ENCODE assay signal across 8 cellular contexts in the genomic region with DNA sequence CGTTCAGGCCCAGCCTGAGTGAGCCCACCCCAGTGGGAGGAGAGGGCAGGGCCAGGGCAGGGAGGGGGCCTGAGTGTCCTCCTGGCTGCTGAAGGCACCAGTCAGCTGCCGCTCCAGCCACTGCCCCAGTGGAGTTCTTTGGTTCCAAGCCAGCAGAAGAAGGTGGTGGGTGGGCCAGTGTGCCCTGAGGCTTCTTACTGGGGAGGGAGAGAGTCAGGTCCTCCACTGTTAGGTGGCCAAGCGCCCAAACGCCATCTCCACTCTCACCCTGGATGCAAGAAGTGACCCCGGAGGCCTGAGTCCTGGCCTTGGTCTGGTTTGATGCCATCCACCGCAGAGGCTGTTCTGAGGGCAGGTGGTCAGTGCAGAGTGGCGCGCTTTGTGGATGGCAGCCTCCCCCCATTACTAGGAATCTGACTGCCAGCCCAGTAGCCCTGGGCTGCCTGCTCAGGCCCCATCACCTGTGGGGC. TPM values are rescaled to one million over a fixed set of nuclear protein-coding genes. Genes with fewer than 3 reads are reported as not detected.
DNase-seq lines count a peak whose midpoint lies in the region; ATAC-seq, FAIRE-seq and TF ChIP-seq lines count a peak whose summit lies in the region.

No MANE protein-coding gene starts in this region.

- H3K4me3 ChIP-seq in HepG2 (replicated peaks in 1 of 3; ENCODE audit: insufficient read depth in 1 of 3, low read depth in 2 of 3, low read length in 3 of 3), result peak overlapping the region; percentile 13 to 89 (median 68); a peak in 4 of 6 replicates
- peak overlapping the region; percentile 40 for H3K4me3 ChIP-seq in suprapubic skin

- peak; percentile 65 for DNase-seq in activated CD4-positive, alpha-beta T cell treated with anti-CD3 and anti-CD28 coated beads, Interleukin-2, amount 10 ng/mL, durations not matched to agents 24 days and 14 days
- no peak for DNase-seq in activated CD4-positive, alpha-beta T cell treated with anti-CD3 and anti-CD28 coated beads, Interleukin-2, amount 50 U/mL, for 4 hours
- DNase-seq in activated T-helper 1 cell treated with anti-CD3 and anti-CD28 coated beads, Interleukin-12 subunit alpha, Interleukin-12 subunit beta, Interleukin-2, Interleukin-4 antibody, amounts not matched to agents 30 ng/mL and 10 ng/mL and 1 ng/mL, durations not matched to agents 14 hours and 24 hours and 36 hours (ENCODE audit: low spot score), result no peak
- no peak for DNase-seq in HepG2 (ENCODE audit: low spot score)
- no peak for DNase-seq in suprapubic skin (ENCODE audit: low spot score in 2 of 2)
- no peak for DNase-seq in NCI-H510A treated with DMSO at 0.1 percent for 48 hours (lab: John Stamatoyannopoulos, UW)
- DNase-seq in NCI-H1048 (lab: John Stamatoyannopoulos, UW), result no peak
- DNase-seq in AG08395 (ENCODE audit: low spot score), result no peak

- no peaks in the 10 kb centered on the region for H3K27me3 Mint-ChIP-seq in activated CD4-positive, alpha-beta T cell treated with anti-CD3 and anti-CD28 coated beads, Interleukin-2, amount 10 ng/mL, durations not matched to agents 24 days and 14 days
- H3K27me3 Mint-ChIP-seq in activated T-helper 1 cell treated with anti-CD3 and anti-CD28 coated beads, Interleukin-12 subunit alpha, Interleukin-12 subunit beta, Interleukin-2, Interleukin-4 antibody, amounts not matched to agents 30 ng/mL and 10 ng/mL and 1 ng/mL, durations not matched to agents 14 hours and 24 hours and 36 hours (ENCODE audit: insufficient read depth), result no peaks in the 10 kb centered on the region

- H3K36me3 ChIP-seq in HepG2 (replicated peaks in 1 of 2; ENCODE audit: control insufficient read depth in 1 of 2, insufficient read depth in 2 of 2, low read length in 2 of 2) (no peaks in the 10 kb centered on the region), suprapubic skin (peaks cover 25% of the 10 kb centered on the region)

- H3K36me3 Mint-ChIP-seq in activated CD4-positive, alpha-beta T cell treated with anti-CD3 and anti-CD28 coated beads, Interleukin-2, amount 10 ng/mL, durations not matched to agents 24 days and 14 days (ENCODE audit: low read depth), result peaks cover 33% of the 10 kb centered on the region
- H3K36me3 Mint-ChIP-seq in activated T-helper 1 cell treated with anti-CD3 and anti-CD28 coated beads, Interleukin-12 subunit alpha, Interleukin-12 subunit beta, Interleukin-2, Interleukin-4 antibody, amounts not matched to agents 30 ng/mL and 10 ng/mL and 1 ng/mL, durations not matched to agents 14 hours and 24 hours and 36 hours (ENCODE audit: low read depth), result peaks cover 28% of the 10 kb centered on the region

- H3K27me3 ChIP-seq in HepG2 (ENCODE audit: control insufficient read depth in 1 of 2, insufficient read depth in 2 of 2, low read length in 2 of 2), result no peaks in the 10 kb centered on the region; a peak in 1 of 5 replicates
- H3K27me3 ChIP-seq in suprapubic skin, result no peaks in the 10 kb centered on the region

- TF ChIP-seq CTCF in HepG2 (CRISPR knock-in tag; IDR thresholded peaks at IDR 0.05) (no peak), suprapubic skin (IDR thresholded peaks at IDR 0.05) (no peak)

- TF ChIP-seq POLR2A in HepG2 (IDR thresholded peaks at IDR 0.05; ENCODE audit: insufficient read depth in 1 of 2, low read depth in 2 of 2, low read length in 2 of 2) (0 out of 4 replicates have a peak, but pooled peaks of 1 of the 2 experiments have one; percentile 30), suprapubic skin (IDR thresholded peaks at IDR 0.05) (no peak)

- peak; percentile 7 for ATAC-seq in HepG2

- peaks cover 52% of the 10 kb centered on the region for H3K4me1 Mint-ChIP-seq in activated CD4-positive, alpha-beta T cell treated with anti-CD3 and anti-CD28 coated beads, Interleukin-2, amount 10 ng/mL, durations not matched to agents 24 days and 14 days
- H3K4me1 Mint-ChIP-seq in activated T-helper 1 cell treated with anti-CD3 and anti-CD28 coated beads, Interleukin-12 subunit alpha, Interleukin-12 subunit beta, Interleukin-2, Interleukin-4 antibody, amounts not matched to agents 30 ng/mL and 10 ng/mL and 1 ng/mL, durations not matched to agents 14 hours and 24 hours and 36 hours (ENCODE audit: low read depth), result peaks cover 57% of the 10 kb centered on the region

- H3K9me3 ChIP-seq in HepG2 (ENCODE audit: low read length) (no peaks in the 10 kb centered on the region), suprapubic skin (no peaks in the 10 kb centered on the region)

- peak overlapping the region; percentile 99 for H3K4me3 Mint-ChIP-seq in activated CD4-positive, alpha-beta T cell treated with anti-CD3 and anti-CD28 coated beads, Interleukin-2, amount 10 ng/mL, durations not matched to agents 24 days and 14 days
- H3K4me3 Mint-ChIP-seq in activated T-helper 1 cell treated with anti-CD3 and anti-CD28 coated beads, Interleukin-12 subunit alpha, Interleukin-12 subunit beta, Interleukin-2, Interleukin-4 antibody, amounts not matched to agents 30 ng/mL and 10 ng/mL and 1 ng/mL, durations not matched to agents 14 hours and 24 hours and 36 hours, result peak overlapping the region; percentile 100

- H3K27ac ChIP-seq in HepG2 (ENCODE audit: extremely low read length, insufficient read depth, low read length) (peak overlapping the region; percentile 43), suprapubic skin (peak overlapping the region; percentile 97)

- H3K79me2 ChIP-seq in HepG2 (ENCODE audit: insufficient read depth, low read length), result peaks cover 6% of the 10 kb centered on the region

- peak overlapping the region; percentile 99 for H3K4me2 ChIP-seq in HepG2 (ENCODE audit: low read depth, low read length)

- peaks cover 50% of the 10 kb centered on the region for H3K4me1 ChIP-seq in HepG2 (ENCODE audit: insufficient read depth, low read length)
- peaks cover 48% of the 10 kb centered on the region for H3K4me1 ChIP-seq in suprapubic skin

- CTCF ChIA-PET in HepG2 (lab: Yijun Ruan, JAX; ENCODE audit: low intra/inter-chr PET ratio, low total read pairs), result no interaction called here

- peak overlapping the region; percentile 89 for H3K27ac Mint-ChIP-seq in activated CD4-positive, alpha-beta T cell treated with anti-CD3 and anti-CD28 coated beads, Interleukin-2, amount 10 ng/mL, durations not matched to agents 24 days and 14 days
- no peak overlapping the region for H3K27ac Mint-ChIP-seq in activated T-helper 1 cell treated with anti-CD3 and anti-CD28 coated beads, Interleukin-12 subunit alpha, Interleukin-12 subunit beta, Interleukin-2, Interleukin-4 antibody, amounts not matched to agents 30 ng/mL and 10 ng/mL and 1 ng/mL, durations not matched to agents 14 hours and 24 hours and 36 hours

- H2AFZ ChIP-seq in HepG2 (ENCODE audit: low read length), result no peak overlapping the region

- no TSS peak for BruUV-seq in HepG2 (replicated peaks; lab: Mats Ljungman, UMichigan)

- POLR2A ChIA-PET in HepG2 (lab: Yijun Ruan, JAX), result interaction anchor here (0.7 to 3.5 kb wide), 17 partner anchors 8 to 269 kb away, joined by 3 to 31 read pairs (median 6); a partner anchor contains a TSS

- 33% methylated on average over 2 of the region's 8 CpGs for WGBS in HepG2 (ENCODE audit: low lambda C conversion rate)
- WGBS in suprapubic skin, result no CpG with 5 or more reads among the region's 8 CpGs

- H3K9me3 Mint-ChIP-seq in activated CD4-positive, alpha-beta T cell treated with anti-CD3 and anti-CD28 coated beads, Interleukin-2, amount 10 ng/mL, durations not matched to agents 24 days and 14 days, result no peaks in the 10 kb centered on the region
- no peaks in the 10 kb centered on the region for H3K9me3 Mint-ChIP-seq in activated T-helper 1 cell treated with anti-CD3 and anti-CD28 coated beads, Interleukin-12 subunit alpha, Interleukin-12 subunit beta, Interleukin-2, Interleukin-4 antibody, amounts not matched to agents 30 ng/mL and 10 ng/mL and 1 ng/mL, durations not matched to agents 14 hours and 24 hours and 36 hours

- H4K20me1 ChIP-seq in HepG2 (ENCODE audit: insufficient read depth, low read length), result no peaks in the 10 kb centered on the region

- FAIRE-seq in HepG2 (lab: Jason Lieb, UNC), result no peak

- intact Hi-C loops in activated CD4-positive, alpha-beta T cell treated with anti-CD3 and anti-CD28 coated beads, Interleukin-2, amount 10 ng/mL, durations not matched to agents 24 days and 14 days (cut with micrococcal nuclease), result loop anchor here (1.0 to 2.0 kb wide), 2 partner anchors 10 to 44 kb away; no protein-coding TSS in a partner anchor
- intact Hi-C loops in activated T-helper 1 cell treated with anti-CD3 and anti-CD28 coated beads, Interleukin-12 subunit alpha, Interleukin-12 subunit beta, Interleukin-2, Interleukin-4 antibody, amounts not matched to agents 30 ng/mL and 10 ng/mL and 1 ng/mL, durations not matched to agents 14 hours and 24 hours and 36 hours (cut with micrococcal nuclease), result loop anchor here (1.0 to 2.0 kb wide), 3 partner anchors 9 to 116 kb away; a partner anchor contains a TSS
- intact Hi-C loops in HepG2 (cut with micrococcal nuclease; ENCODE audit: unreplicated experiment), result loop anchor here (2.0 kb wide), 2 partner anchors 42 to 116 kb away; a partner anchor contains a TSS

- in situ Hi-C loops in HepG2 (cut with HindIII; ENCODE audit: extremely low pct_ligation_motif_present, low pct_unique_long_range_greater_than_20kb), result no loop called here

- TF ChIP-seq EP300 in HepG2 (IDR thresholded peaks at IDR 0.05; ENCODE audit: low read depth in 2 of 2, low read length in 2 of 2), result no peak
- TF ChIP-seq EP300 in HepG2 (CRISPR knock-in tag; IDR thresholded peaks at IDR 0.05; ENCODE audit: borderline replicate concordance), result no peak
- TF ChIP-seq EP300 in suprapubic skin (IDR thresholded peaks at IDR 0.05), result no peak

- TF ChIP-seq RAD21 in HepG2 (CRISPR knock-in tag; IDR thresholded peaks at IDR 0.05), result no peak

- H3K9ac ChIP-seq in HepG2 (ENCODE audit: insufficient read depth, low read depth, low read length), result peak overlapping the region; percentile 47

RNA-seq across cellular contexts. Expression of a gene that starts 2.2 kb away (rescaled TPM):
- 238 and 264 TPM in 2 replicates for total RNA-seq in activated CD4-positive, alpha-beta T cell treated with anti-CD3 and anti-CD28 coated beads, Interleukin-2, amount 10 ng/mL, durations not matched to agents 24 days and 14 days
- total RNA-seq in activated T-helper 1 cell treated with anti-CD3 and anti-CD28 coated beads, Interleukin-12 subunit alpha, Interleukin-12 subunit beta, Interleukin-2, Interleukin-4 antibody, amounts not matched to agents 30 ng/mL and 10 ng/mL and 1 ng/mL, durations not matched to agents 14 hours and 24 hours and 36 hours, result 282 and 290 TPM in 2 replicates
- total RNA-seq in HepG2 (2016; rRNA removed; fragmentation: Illumina TruSeq; extraction: Trizol), result 38.7 and 42.8 TPM in 2 replicates
- total RNA-seq in HepG2 (2016; cell fraction: cytosol; rRNA removed; fragmentation: Illumina TruSeq; extraction: Trizol; ENCODE audit: low read depth), result 8.0 and 9.3 TPM in 2 replicates
- total RNA-seq in HepG2 (2016; cell fraction: insoluble cytoplasmic fraction; rRNA removed; fragmentation: Illumina TruSeq; extraction: Trizol), result 36.5 and 38.8 TPM in 2 replicates
- 12.8 and 13.4 TPM in 2 replicates for total RNA-seq in HepG2 (2016; cell fraction: membrane; rRNA removed; fragmentation: Illumina TruSeq; extraction: Trizol)
- 57.4 and 57.5 TPM in 2 replicates for total RNA-seq in HepG2 (2016; cell fraction: nucleus; rRNA removed; fragmentation: Illumina TruSeq; extraction: Trizol)
- 38.6 and 44.0 TPM in 2 replicates for polyA plus RNA-seq in HepG2 (2011; rRNA removed)
- polyA plus RNA-seq in HepG2 (2011; cell fraction: cytosol; rRNA removed), result 16.4 and 18.9 TPM in 2 replicates
- 134 and 171 TPM in 2 replicates for polyA plus RNA-seq in HepG2 (2011; cell fraction: nucleus; rRNA removed)
- 28.2 and 46.6 TPM in 2 replicates for polyA plus RNA-seq in HepG2 (2012)
- 1.4 and 2.0 TPM in 2 replicates for polyA plus RNA-seq in HepG2 (2016; cell fraction: cytosol; fragmentation: Illumina TruSeq; extraction: Trizol; ENCODE audit: low read depth)
- polyA plus RNA-seq in HepG2 (2016; cell fraction: insoluble cytoplasmic fraction; fragmentation: Illumina TruSeq; extraction: Trizol; ENCODE audit: low read depth), result 23.5 and 27.4 TPM in 2 replicates
- 3.4 and 3.7 TPM in 2 replicates for polyA plus RNA-seq in HepG2 (2016; cell fraction: membrane; fragmentation: Illumina TruSeq; extraction: Trizol; ENCODE audit: low read depth)
- 77.8 and 79.2 TPM in 2 replicates for polyA plus RNA-seq in HepG2 (2016; cell fraction: nucleus; fragmentation: Illumina TruSeq; extraction: Trizol; ENCODE audit: insufficient read depth, low read depth)
- 133 and 148 TPM in 2 replicates for polyA minus RNA-seq in HepG2 (2011; rRNA and poly(A)+ RNA removed; ENCODE audit: low replicate concordance)
- 36.1 and 37.6 TPM in 2 replicates for polyA minus RNA-seq in HepG2 (2011; cell fraction: cytosol; rRNA and poly(A)+ RNA removed)
- 108 and 132 TPM in 2 replicates for polyA minus RNA-seq in HepG2 (2011; cell fraction: nucleus; rRNA and poly(A)+ RNA removed)
- total RNA-seq in suprapubic skin, result 100 to 1,000 TPM in 2 of 4 donors, 10 to 100 TPM in 2; 57.8 to 197 (median 94.1) TPM

RNA-seq across cellular contexts. Expression of a gene that starts 42.6 kb away (rescaled TPM):
- total RNA-seq in activated CD4-positive, alpha-beta T cell treated with anti-CD3 and anti-CD28 coated beads, Interleukin-2, amount 10 ng/mL, durations not matched to agents 24 days and 14 days, result 4.3 and 6.2 TPM in 2 replicates
- 5.5 and 5.9 TPM in 2 replicates for total RNA-seq in activated T-helper 1 cell treated with anti-CD3 and anti-CD28 coated beads, Interleukin-12 subunit alpha, Interleukin-12 subunit beta, Interleukin-2, Interleukin-4 antibody, amounts not matched to agents 30 ng/mL and 10 ng/mL and 1 ng/mL, durations not matched to agents 14 hours and 24 hours and 36 hours
- 3.1 and 8.7 TPM in 2 replicates for total RNA-seq in HepG2 (2016; rRNA removed; fragmentation: Illumina TruSeq; extraction: Trizol)
- 3.2 and 3.4 TPM in 2 replicates for total RNA-seq in HepG2 (2016; cell fraction: cytosol; rRNA removed; fragmentation: Illumina TruSeq; extraction: Trizol; ENCODE audit: low read depth)
- 3.5 and 11.2 TPM in 2 replicates for total RNA-seq in HepG2 (2016; cell fraction: insoluble cytoplasmic fraction; rRNA removed; fragmentation: Illumina TruSeq; extraction: Trizol)
- total RNA-seq in HepG2 (2016; cell fraction: membrane; rRNA removed; fragmentation: Illumina TruSeq; extraction: Trizol), result 3.1 and 3.2 TPM in 2 replicates
- total RNA-seq in HepG2 (2016; cell fraction: nucleus; rRNA removed; fragmentation: Illumina TruSeq; extraction: Trizol), result 12.9 and 13.6 TPM in 2 replicates
- 13.2 and 21.1 TPM in 2 replicates for polyA plus RNA-seq in HepG2 (2011; rRNA removed)
- polyA plus RNA-seq in HepG2 (2011; cell fraction: cytosol; rRNA removed), result 5.5 and 7.6 TPM in 2 replicates
- 121 and 146 TPM in 2 replicates for polyA plus RNA-seq in HepG2 (2011; cell fraction: nucleus; rRNA removed)
- polyA plus RNA-seq in HepG2 (2012), result 7.0 and 18.5 TPM in 2 replicates
- polyA plus RNA-seq in HepG2 (2016; cell fraction: cytosol; fragmentation: Illumina TruSeq; extraction: Trizol; ENCODE audit: low read depth), result 0.73 and 1.0 TPM in 2 replicates
- polyA plus RNA-seq in HepG2 (2016; cell fraction: insoluble cytoplasmic fraction; fragmentation: Illumina TruSeq; extraction: Trizol; ENCODE audit: low read depth), result 2.8 and 4.4 TPM in 2 replicates
- polyA plus RNA-seq in HepG2 (2016; cell fraction: membrane; fragmentation: Illumina TruSeq; extraction: Trizol; ENCODE audit: low read depth), result 1.4 and 2.3 TPM in 2 replicates
- 29.5 and 32.2 TPM in 2 replicates for polyA plus RNA-seq in HepG2 (2016; cell fraction: nucleus; fragmentation: Illumina TruSeq; extraction: Trizol; ENCODE audit: insufficient read depth, low read depth)
- 7.7 and 20.5 TPM in 2 replicates for polyA minus RNA-seq in HepG2 (2011; rRNA and poly(A)+ RNA removed; ENCODE audit: low replicate concordance)
- polyA minus RNA-seq in HepG2 (2011; cell fraction: cytosol; rRNA and poly(A)+ RNA removed), result 5.6 and 11.8 TPM in 2 replicates
- polyA minus RNA-seq in HepG2 (2011; cell fraction: nucleus; rRNA and poly(A)+ RNA removed), result 22.4 and 23.0 TPM in 2 replicates
- total RNA-seq in suprapubic skin, result 10 to 100 TPM; 14.1 to 38.9 (median 26.5) TPM

RNA-seq across cellular contexts. Expression of a gene that starts 42.7 kb away (rescaled TPM):
- total RNA-seq in activated CD4-positive, alpha-beta T cell treated with anti-CD3 and anti-CD28 coated beads, Interleukin-2, amount 10 ng/mL, durations not matched to agents 24 days and 14 days, result 20.5 and 22.5 TPM in 2 replicates
- total RNA-seq in activated T-helper 1 cell treated with anti-CD3 and anti-CD28 coated beads, Interleukin-12 subunit alpha, Interleukin-12 subunit beta, Interleukin-2, Interleukin-4 antibody, amounts not matched to agents 30 ng/mL and 10 ng/mL and 1 ng/mL, durations not matched to agents 14 hours and 24 hours and 36 hours, result 20.1 and 22.2 TPM in 2 replicates
- total RNA-seq in HepG2 (2016; rRNA removed; fragmentation: Illumina TruSeq; extraction: Trizol) (5.5 and 12.2 TPM in 2 replicates), suprapubic skin (10 to 100 TPM; 27.0 to 79.3 (median 31.2) TPM)
- total RNA-seq in HepG2 (2016; cell fraction: cytosol; rRNA removed; fragmentation: Illumina TruSeq; extraction: Trizol; ENCODE audit: low read depth), result 4.0 and 6.2 TPM in 2 replicates
- total RNA-seq in HepG2 (2016; cell fraction: insoluble cytoplasmic fraction; rRNA removed; fragmentation: Illumina TruSeq; extraction: Trizol), result 4.5 and 13.3 TPM in 2 replicates
- 6.1 and 6.4 TPM in 2 replicates for total RNA-seq in HepG2 (2016; cell fraction: membrane; rRNA removed; fragmentation: Illumina TruSeq; extraction: Trizol)
- 18.5 and 23.9 TPM in 2 replicates for total RNA-seq in HepG2 (2016; cell fraction: nucleus; rRNA removed; fragmentation: Illumina TruSeq; extraction: Trizol)
- polyA plus RNA-seq in HepG2 (2011; rRNA removed), result 17.6 and 23.9 TPM in 2 replicates
- 13.7 and 17.1 TPM in 2 replicates for polyA plus RNA-seq in HepG2 (2011; cell fraction: cytosol; rRNA removed)
- polyA plus RNA-seq in HepG2 (2011; cell fraction: nucleus; rRNA removed), result 145 and 163 TPM in 2 replicates
- 21.6 and 30.9 TPM in 2 replicates for polyA plus RNA-seq in HepG2 (2012)
- 3.7 and 4.2 TPM in 2 replicates for polyA plus RNA-seq in HepG2 (2016; cell fraction: cytosol; fragmentation: Illumina TruSeq; extraction: Trizol; ENCODE audit: low read depth)
- polyA plus RNA-seq in HepG2 (2016; cell fraction: insoluble cytoplasmic fraction; fragmentation: Illumina TruSeq; extraction: Trizol; ENCODE audit: low read depth), result 7.1 and 11.5 TPM in 2 replicates
- 7.0 and 7.3 TPM in 2 replicates for polyA plus RNA-seq in HepG2 (2016; cell fraction: membrane; fragmentation: Illumina TruSeq; extraction: Trizol; ENCODE audit: low read depth)
- polyA plus RNA-seq in HepG2 (2016; cell fraction: nucleus; fragmentation: Illumina TruSeq; extraction: Trizol; ENCODE audit: insufficient read depth, low read depth), result 81.4 and 86.8 TPM in 2 replicates
- polyA minus RNA-seq in HepG2 (2011; rRNA and poly(A)+ RNA removed; ENCODE audit: low replicate concordance), result 15.4 and 23.1 TPM in 2 replicates
- 15.4 and 18.7 TPM in 2 replicates for polyA minus RNA-seq in HepG2 (2011; cell fraction: cytosol; rRNA and poly(A)+ RNA removed)
- polyA minus RNA-seq in HepG2 (2011; cell fraction: nucleus; rRNA and poly(A)+ RNA removed), result 34.1 and 36.2 TPM in 2 replicates
